9 cellular contexts compared by ENCODE assay signal in genomic region chr10:110535958-110536891, GRCh38. TPM values are rescaled to one million over a fixed set of nuclear protein-coding genes. Genes with fewer than 3 reads are reported as not detected.
A peak's percentile ranks its signal among the peaks of the same experiment; 100 is the strongest.
DNase-seq lines count a peak whose midpoint lies in the region; ATAC-seq and FAIRE-seq lines count a peak whose summit lies in the region.
"Had no signal": no experiment of that assay in that cellular context is flagged by ENCODE, and none has a peak within 500 bp of the region (broad histone marks: within the 10 kb centered on the region; RNA-seq: fewer than 3 reads in every experiment).

No MANE protein-coding gene starts in this region.

- no peak overlapping the region for H3K18ac ChIP-seq in trophoblast cell (ENCODE audit: low read length)

- H2AFZ ChIP-seq in trophoblast cell (ENCODE audit: insufficient read depth, low read length, poor library complexity) = no peak overlapping the region

- no peak overlapping the region for H3K4me2 ChIP-seq in trophoblast cell (ENCODE audit: low read length)

- WGBS in trophoblast cell (ENCODE audit: extremely low coverage, insufficient coverage, insufficient read length) = no CpG with 5 or more reads among the region's 12 CpGs

- H3K14ac ChIP-seq in trophoblast cell (ENCODE audit: low read length) = no peak overlapping the region

- H3K9ac ChIP-seq in trophoblast cell (ENCODE audit: low read length) = no peak overlapping the region

- no peak overlapping the region for H4K91ac ChIP-seq in trophoblast cell (ENCODE audit: low read depth, low read length)

- no peak overlapping the region for H3K4ac ChIP-seq in trophoblast cell (ENCODE audit: low read depth, low read length)

- no peak overlapping the region for H2BK120ac ChIP-seq in trophoblast cell (ENCODE audit: insufficient read depth, low read length, poor library complexity)

- no peak overlapping the region for H3K4me3 ChIP-seq in trophoblast cell (ENCODE audit: low read depth, low read length)

- H4K8ac ChIP-seq in trophoblast cell (ENCODE audit: low read depth, low read length) = no peak overlapping the region

- H2BK5ac ChIP-seq in trophoblast cell (ENCODE audit: low read depth, low read length, poor library complexity) = no peak overlapping the region

- H3K23ac ChIP-seq in trophoblast cell (ENCODE audit: low read length) = no peak overlapping the region

- no peaks in the 10 kb centered on the region for H3K79me1 ChIP-seq in trophoblast cell (ENCODE audit: low read length)

- H2BK12ac ChIP-seq in trophoblast cell (ENCODE audit: low read length) = no peak overlapping the region

- no peaks in the 10 kb centered on the region for H3K9me3 ChIP-seq in trophoblast cell (ENCODE audit: insufficient read depth, low read depth, low read length)

- no peaks in the 10 kb centered on the region for H3K36me3 ChIP-seq in trophoblast cell (ENCODE audit: control insufficient read depth in 1 of 2, insufficient read depth in 2 of 2, low read length in 2 of 2)

- H3K27ac ChIP-seq in trophoblast cell (ENCODE audit: low read depth, low read length) = no peak overlapping the region
- H3K27ac ChIP-seq: VCaP had no signal

- ATAC-seq in GM21529 (IDR thresholded peaks at IDR 0.05; ENCODE audit: unreplicated experiment) = peak; percentile 82

- FAIRE-seq in HTR-8/SVneo (lab: Jason Lieb, UNC) = peak; percentile 58

- H3K27me3 ChIP-seq in trophoblast cell (ENCODE audit: insufficient read depth, low read length) = no peaks in the 10 kb centered on the region

- no peaks in the 10 kb centered on the region for H3K79me2 ChIP-seq in trophoblast cell (ENCODE audit: control insufficient read depth, insufficient read depth, low read length, poor library complexity)

- DNase-seq in ELR (ENCODE audit: low read depth) (peak; percentile 94), HTR-8/SVneo (ENCODE audit: insufficient read length, low spot score) (peak; percentile 33), trophoblast cell (peak; percentile 29 to 35), COR-L47 (lab: John Stamatoyannopoulos, UW) (no peak), amygdala (lab: John Stamatoyannopoulos, UW) (no peak)
- DNase-seq in activated CD4-positive, CD25-positive, alpha-beta regulatory T cell treated with anti-CD3 and anti-CD28 coated beads, Interleukin-2, amount 50 U/mL, for 16 hours (ENCODE audit: low read depth, low spot score) = peak; percentile 24
- DNase-seq in effector CD4-positive, alpha-beta T cell = peak; percentile 28

- H3K4me1 ChIP-seq in trophoblast cell (ENCODE audit: control insufficient read depth in 1 of 2, insufficient read depth in 2 of 2, low read length in 2 of 2) = peaks cover 2 to 6% of the 10 kb centered on the region in 2 experiments

- H4K12ac ChIP-seq in trophoblast cell (ENCODE audit: low read depth, low read length) = no peak overlapping the region

- no peak overlapping the region for H2AK5ac ChIP-seq in trophoblast cell (ENCODE audit: low read length)

RNA-seq across cellular contexts. Expression of gene SMC3, which starts 31.3 kb away (rescaled TPM):
- polyA plus RNA-seq in trophoblast cell (2013) = 24.5 and 26.8 TPM in 2 replicates

RNA-seq across cellular contexts. Expression of gene DUSP5, which starts 38.5 kb away (rescaled TPM):
- polyA plus RNA-seq in trophoblast cell (2013) = 157 and 165 TPM in 2 replicates

Comparison
In these comparisons a context has a peak if more than half of its experiments do, and no peak if none do; other contexts are left out.
1. DNase-seq: peak in ELR (single experiment), HTR-8/SVneo (single experiment), activated CD4-positive, CD25-positive, alpha-beta regulatory T cell treated with anti-CD3 and anti-CD28 coated beads, Interleukin-2, amount 50 U/mL, for 16 hours (single experiment), effector CD4-positive, alpha-beta T cell (single experiment) and trophoblast cell (2 of 2); none in COR-L47 (single experiment) and amygdala (0 of 56).